1 cellular context compared by ENCODE assay signal in the genomic region with DNA sequence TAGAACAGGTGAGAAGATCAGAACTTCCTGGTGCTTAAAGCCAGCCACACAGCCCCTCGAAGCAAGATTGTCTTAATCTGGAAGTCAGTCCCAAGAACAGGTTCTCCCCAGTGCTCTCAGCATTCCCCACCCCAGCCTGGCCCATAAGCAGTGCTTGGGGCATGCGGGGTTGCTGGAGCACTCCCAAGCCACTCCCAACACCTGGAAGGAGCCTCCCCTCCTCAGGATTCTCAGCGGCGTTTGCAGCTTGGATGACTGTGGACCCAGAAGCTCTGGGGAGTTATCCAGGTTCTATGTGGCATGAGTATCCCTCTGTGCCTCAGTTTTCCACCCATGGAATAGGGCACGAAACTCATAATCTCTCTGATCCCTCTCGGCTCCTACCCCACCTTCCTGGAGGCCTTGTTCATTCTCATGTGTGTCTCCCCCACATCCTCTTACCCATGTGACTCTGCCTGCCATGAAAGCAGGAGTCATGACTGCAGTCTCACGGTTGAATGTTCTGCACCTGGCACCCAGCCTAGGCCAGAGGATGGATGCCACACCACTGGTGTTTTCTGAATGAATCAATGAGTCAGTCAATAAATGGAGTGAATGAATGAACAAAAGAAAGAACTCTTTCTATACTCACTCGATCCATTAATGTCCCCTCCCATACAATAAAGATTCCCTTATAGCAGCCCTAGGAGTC.
TF ChIP-seq lines count a peak whose summit lies in the region.

No MANE protein-coding gene starts in this region.

TF ChIP-seq in SK-N-SH treated with all-trans-retinoic acid at 6 μM for 48 hours, 23 proteins besides CTCF, POLR2A, EP300 and RAD21 (continued from another document):
- TF ChIP-seq, protein P1, sequence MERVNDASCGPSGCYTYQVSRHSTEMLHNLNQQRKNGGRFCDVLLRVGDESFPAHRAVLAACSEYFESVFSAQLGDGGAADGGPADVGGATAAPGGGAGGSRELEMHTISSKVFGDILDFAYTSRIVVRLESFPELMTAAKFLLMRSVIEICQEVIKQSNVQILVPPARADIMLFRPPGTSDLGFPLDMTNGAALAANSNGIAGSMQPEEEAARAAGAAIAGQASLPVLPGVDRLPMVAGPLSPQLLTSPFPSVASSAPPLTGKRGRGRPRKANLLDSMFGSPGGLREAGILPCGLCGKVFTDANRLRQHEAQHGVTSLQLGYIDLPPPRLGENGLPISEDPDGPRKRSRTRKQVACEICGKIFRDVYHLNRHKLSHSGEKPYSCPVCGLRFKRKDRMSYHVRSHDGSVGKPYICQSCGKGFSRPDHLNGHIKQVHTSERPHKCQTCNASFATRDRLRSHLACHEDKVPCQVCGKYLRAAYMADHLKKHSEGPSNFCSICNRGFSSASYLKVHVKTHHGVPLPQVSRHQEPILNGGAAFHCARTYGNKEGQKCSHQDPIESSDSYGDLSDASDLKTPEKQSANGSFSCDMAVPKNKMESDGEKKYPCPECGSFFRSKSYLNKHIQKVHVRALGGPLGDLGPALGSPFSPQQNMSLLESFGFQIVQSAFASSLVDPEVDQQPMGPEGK (CRISPR knock-in tag; IDR thresholded peaks at IDR 0.05; ENCODE audit: borderline replicate concordance) = no peak
- TF ChIP-seq RARB (CRISPR knock-in tag; IDR thresholded peaks at IDR 0.05) (no peak), ISL1 (CRISPR knock-in tag; IDR thresholded peaks at IDR 0.05) (no peak), PPARA (CRISPR knock-in tag; IDR thresholded peaks at IDR 0.05; ENCODE audit: borderline replicate concordance) (no peak), SNAI2 (CRISPR knock-in tag; IDR thresholded peaks at IDR 0.05) (no peak), ZNF8 (CRISPR knock-in tag; IDR thresholded peaks at IDR 0.05) (no peak), BACH2 (CRISPR knock-in tag; IDR thresholded peaks at IDR 0.05; ENCODE audit: borderline replicate concordance) (no peak), ZNF70 (CRISPR knock-in tag; IDR thresholded peaks at IDR 0.05) (no peak)
- TF ChIP-seq, protein P2, sequence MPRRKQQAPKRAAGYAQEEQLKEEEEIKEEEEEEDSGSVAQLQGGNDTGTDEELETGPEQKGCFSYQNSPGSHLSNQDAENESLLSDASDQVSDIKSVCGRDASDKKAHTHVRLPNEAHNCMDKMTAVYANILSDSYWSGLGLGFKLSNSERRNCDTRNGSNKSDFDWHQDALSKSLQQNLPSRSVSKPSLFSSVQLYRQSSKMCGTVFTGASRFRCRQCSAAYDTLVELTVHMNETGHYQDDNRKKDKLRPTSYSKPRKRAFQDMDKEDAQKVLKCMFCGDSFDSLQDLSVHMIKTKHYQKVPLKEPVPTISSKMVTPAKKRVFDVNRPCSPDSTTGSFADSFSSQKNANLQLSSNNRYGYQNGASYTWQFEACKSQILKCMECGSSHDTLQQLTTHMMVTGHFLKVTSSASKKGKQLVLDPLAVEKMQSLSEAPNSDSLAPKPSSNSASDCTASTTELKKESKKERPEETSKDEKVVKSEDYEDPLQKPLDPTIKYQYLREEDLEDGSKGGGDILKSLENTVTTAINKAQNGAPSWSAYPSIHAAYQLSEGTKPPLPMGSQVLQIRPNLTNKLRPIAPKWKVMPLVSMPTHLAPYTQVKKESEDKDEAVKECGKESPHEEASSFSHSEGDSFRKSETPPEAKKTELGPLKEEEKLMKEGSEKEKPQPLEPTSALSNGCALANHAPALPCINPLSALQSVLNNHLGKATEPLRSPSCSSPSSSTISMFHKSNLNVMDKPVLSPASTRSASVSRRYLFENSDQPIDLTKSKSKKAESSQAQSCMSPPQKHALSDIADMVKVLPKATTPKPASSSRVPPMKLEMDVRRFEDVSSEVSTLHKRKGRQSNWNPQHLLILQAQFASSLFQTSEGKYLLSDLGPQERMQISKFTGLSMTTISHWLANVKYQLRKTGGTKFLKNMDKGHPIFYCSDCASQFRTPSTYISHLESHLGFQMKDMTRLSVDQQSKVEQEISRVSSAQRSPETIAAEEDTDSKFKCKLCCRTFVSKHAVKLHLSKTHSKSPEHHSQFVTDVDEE (CRISPR knock-in tag; IDR thresholded peaks at IDR 0.05) = no peak
TF ChIP-seq in SK-N-SH treated with all-trans-retinoic acid at 6 μM for 48 hours: peak in this region for 0.
